ENCODE assay signal across 8 cellular contexts in the genomic region with DNA sequence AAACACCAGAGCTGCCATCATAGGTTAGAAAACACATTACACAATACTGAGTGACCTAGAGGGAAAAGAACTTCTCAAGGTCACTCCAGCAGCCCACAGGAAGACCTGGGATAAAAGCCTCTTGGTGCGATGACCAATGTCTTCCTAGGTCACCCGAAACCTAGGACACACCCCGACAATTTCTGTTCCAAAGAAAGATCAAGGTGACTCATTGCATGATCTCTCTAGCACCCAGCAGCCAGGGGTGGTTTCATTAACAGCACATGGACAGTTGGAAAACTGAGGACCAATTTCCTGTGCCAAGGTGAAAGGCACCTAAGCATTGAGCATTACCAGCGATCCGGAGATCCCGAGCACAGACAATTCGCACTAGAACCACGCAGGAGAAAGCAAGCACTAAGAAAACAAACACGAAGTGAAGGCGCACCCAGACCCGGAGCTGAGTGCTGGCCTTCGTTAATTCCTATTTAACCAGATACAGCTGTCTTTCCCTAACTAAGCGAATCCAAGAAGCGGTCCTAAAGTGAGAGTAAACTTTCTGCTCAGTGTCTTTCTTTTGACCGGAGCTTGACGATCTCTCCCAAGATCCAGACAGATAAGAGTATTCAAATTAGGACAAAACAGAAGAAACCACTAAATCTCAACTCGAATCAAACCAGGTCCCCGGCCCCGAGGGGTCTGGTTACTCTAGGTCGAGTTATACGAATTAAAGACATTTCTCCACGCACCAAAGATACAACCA. TPM values are rescaled to one million over a fixed set of nuclear protein-coding genes. Genes with fewer than 3 reads are reported as not detected.
DNase-seq lines count a peak whose midpoint lies in the region; ATAC-seq and TF ChIP-seq lines count a peak whose summit lies in the region.

No MANE protein-coding gene starts in this region.

- no peaks in the 10 kb centered on the region for H3K36me3 Mint-ChIP-seq in activated CD4-positive, alpha-beta memory T cell treated with anti-CD3 and anti-CD28 coated beads for 36 hours
- H3K36me3 Mint-ChIP-seq in glutamatergic neuron (ENCODE audit: unreplicated experiment), result peaks cover 7% of the 10 kb centered on the region

- H3K27me3 Mint-ChIP-seq in activated CD4-positive, alpha-beta memory T cell treated with anti-CD3 and anti-CD28 coated beads for 36 hours, result peaks cover 39% of the 10 kb centered on the region
- peaks cover 23% of the 10 kb centered on the region for H3K27me3 Mint-ChIP-seq in glutamatergic neuron (ENCODE audit: unreplicated experiment)

- peaks cover 11% of the 10 kb centered on the region for H3K4me1 ChIP-seq in psoas muscle

- H3K9me3 ChIP-seq in psoas muscle, result no peaks in the 10 kb centered on the region

- H3K36me3 ChIP-seq in psoas muscle (ENCODE audit: insufficient read depth in 1 of 2, low read depth in 1 of 2), result no peaks in the 10 kb centered on the region

- CTCF ChIA-PET in activated CD4-positive, alpha-beta memory T cell treated with anti-CD3 and anti-CD28 coated beads for 36 hours (lab: Charles Lee), result no interaction called here

- DNase-seq in AG09309 (ENCODE audit: low read depth), result no peak
- no peak for DNase-seq in activated CD4-positive, alpha-beta memory T cell treated with anti-CD3 and anti-CD28 coated beads for 36 hours
- no peak for DNase-seq in glutamatergic neuron
- DNase-seq in psoas muscle, result no peak
- DNase-seq in NCI-H1048 (lab: John Stamatoyannopoulos, UW), result no peak

- TF ChIP-seq CTCF in AG09309 (IDR thresholded peaks at IDR 0.05; ENCODE audit: control insufficient read depth, insufficient read depth, low read depth, low read length, missing control alignments), result no peak
- no peak for TF ChIP-seq CTCF in glutamatergic neuron (IDR thresholded peaks at IDR 0.05; ENCODE audit: partially characterized antibody, unreplicated experiment)
- TF ChIP-seq CTCF in psoas muscle (IDR thresholded peaks at IDR 0.05), result no peak

- H3K27ac ChIP-seq in psoas muscle, result no peak overlapping the region

- H3K4me3 ChIP-seq in AG09309 (ENCODE audit: control insufficient read depth, low read depth, low read length), result peak overlapping the region; percentile 51
- peak overlapping the region; percentile 79 for H3K4me3 ChIP-seq in psoas muscle

- intact Hi-C loops in activated CD4-positive, alpha-beta memory T cell treated with anti-CD3 and anti-CD28 coated beads for 36 hours (cut with micrococcal nuclease), result loop anchor here (5.0 kb wide), 1 partner anchor 80 kb away; the partner anchor contains the start of gene STAM2
- intact Hi-C loops in psoas muscle (cut with DNase I), result no loop called here

- H3K9me3 Mint-ChIP-seq in activated CD4-positive, alpha-beta memory T cell treated with anti-CD3 and anti-CD28 coated beads for 36 hours, result no peaks in the 10 kb centered on the region
- H3K9me3 Mint-ChIP-seq in glutamatergic neuron (ENCODE audit: unreplicated experiment), result peaks cover 6% of the 10 kb centered on the region

- no peak overlapping the region for H3K27ac Mint-ChIP-seq in activated CD4-positive, alpha-beta memory T cell treated with anti-CD3 and anti-CD28 coated beads for 36 hours
- H3K27ac Mint-ChIP-seq in glutamatergic neuron (ENCODE audit: unreplicated experiment), result no peak overlapping the region

- H3K27me3 ChIP-seq in psoas muscle (ENCODE audit: insufficient read depth in 3 of 3, low read length in 2 of 3), result peaks cover 0 to 35% (median 12%) of the 10 kb centered on the region in 3 donors

- 4 to 6% (median 5%) methylated on average over 22 of the region's 22 CpGs for WGBS in psoas muscle, 3 donors

- ATAC-seq in GM19397 (IDR thresholded peaks at IDR 0.05; ENCODE audit: unreplicated experiment) (peak; percentile 16), psoas muscle (peak; percentile 34 to 78 (median 56)), HG03521 (IDR thresholded peaks at IDR 0.05; ENCODE audit: unreplicated experiment) (no peak), HG02798 (IDR thresholded peaks at IDR 0.05; ENCODE audit: poor library complexity, unreplicated experiment) (no peak)

- H3K4me1 Mint-ChIP-seq in activated CD4-positive, alpha-beta memory T cell treated with anti-CD3 and anti-CD28 coated beads for 36 hours (ENCODE audit: low read depth), result peaks cover 19% of the 10 kb centered on the region
- peaks cover 3% of the 10 kb centered on the region for H3K4me1 Mint-ChIP-seq in glutamatergic neuron (ENCODE audit: low read depth, unreplicated experiment)

- peak overlapping the region; percentile 57 for H3K4me3 Mint-ChIP-seq in activated CD4-positive, alpha-beta memory T cell treated with anti-CD3 and anti-CD28 coated beads for 36 hours
- peak overlapping the region; percentile 84 for H3K4me3 Mint-ChIP-seq in glutamatergic neuron (ENCODE audit: unreplicated experiment)

- POLR2A ChIA-PET in activated CD4-positive, alpha-beta memory T cell treated with anti-CD3 and anti-CD28 coated beads for 36 hours (lab: Charles Lee), result no interaction called here

RNA-seq across cellular contexts. Expression of gene CACNB4, which starts 1.4 kb away (rescaled TPM):
- total RNA-seq in activated CD4-positive, alpha-beta memory T cell treated with anti-CD3 and anti-CD28 coated beads for 36 hours, result under 1 TPM; 0.19 to 0.48 TPM
- total RNA-seq in glutamatergic neuron (ENCODE audit: unreplicated experiment) (5.1 TPM), psoas muscle (1 to 10 TPM in 1 of 4 donors, under 1 TPM in 3; 0.21 to 1.1 (median 0.27) TPM)
- polyA plus RNA-seq in psoas muscle, result under 1 TPM; 0.10 to 0.17 (median 0.13) TPM

Comparison
In these comparisons a context has a peak if more than half of its experiments do, and no peak if none do; other contexts are left out.
1. ATAC-seq: peak in GM19397 (single experiment) and psoas muscle (4 of 4); none in HG03521 (single experiment) and HG02798 (single experiment).